16 cellular contexts compared by ENCODE assay signal in the genomic region with DNA sequence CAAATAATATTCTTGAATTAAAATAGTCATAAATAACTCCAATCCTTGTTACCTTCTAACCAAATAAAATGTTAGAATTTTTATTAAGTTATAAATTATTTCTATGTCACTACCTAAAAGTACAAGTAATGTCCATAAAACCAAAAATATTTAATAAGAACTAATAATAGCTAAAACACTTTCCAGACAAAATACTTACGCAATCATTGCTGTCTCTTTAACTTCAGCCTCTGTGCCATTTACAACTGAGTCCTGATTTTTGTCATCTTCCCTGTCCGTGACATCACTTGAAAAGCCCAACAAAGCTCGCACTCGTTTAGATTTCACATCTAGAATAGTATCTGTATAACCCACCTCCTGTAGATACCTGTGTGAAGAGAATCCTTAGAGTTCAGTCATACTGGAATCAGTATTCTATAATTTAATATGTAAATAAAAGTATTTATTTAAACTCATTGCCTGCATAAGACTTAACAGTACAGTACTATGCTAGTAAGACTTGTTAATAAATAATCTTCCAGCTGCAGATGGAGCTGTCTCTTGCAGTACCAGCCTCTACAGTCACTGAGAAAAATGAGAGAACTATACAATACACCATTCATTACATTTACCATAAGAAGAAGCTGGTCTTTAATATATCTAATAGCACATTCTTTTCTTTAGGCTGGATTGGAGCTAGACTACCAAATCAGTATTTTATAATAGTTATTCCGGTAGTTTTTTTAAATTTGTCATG.
DNase-seq lines count a peak whose midpoint lies in the region; ATAC-seq and TF ChIP-seq lines count a peak whose summit lies in the region.
"Had no signal": no experiment of that assay in that cellular context is flagged by ENCODE, and none has a peak within 500 bp of the region (broad histone marks: within the 10 kb centered on the region; RNA-seq: fewer than 3 reads in every experiment).

No MANE protein-coding gene starts in this region.

- no peaks in the 10 kb centered on the region for H3K27me3 ChIP-seq in endocrine pancreas (ENCODE audit: control insufficient read depth, insufficient read depth, low read length)
- H3K27me3 ChIP-seq in ascending aorta = no peaks in the 10 kb centered on the region
- H3K27me3 ChIP-seq: MG63 had no signal

- H3K4me1 ChIP-seq in endocrine pancreas (ENCODE audit: control insufficient read depth, insufficient read depth, low read length) (peaks cover 4% of the 10 kb centered on the region), ascending aorta (no peaks in the 10 kb centered on the region)

- peak overlapping the region; percentile 49 for H3K4me3 ChIP-seq in endocrine pancreas (ENCODE audit: control insufficient read depth, insufficient read depth, low read length)
- H3K4me3 ChIP-seq in ascending aorta = no peak overlapping the region
- H3K4me3 ChIP-seq: MG63, PC-9 had no signal

- H3K9me3 ChIP-seq in endocrine pancreas (ENCODE audit: control insufficient read depth, low read length) = no peaks in the 10 kb centered on the region
- H3K9me3 ChIP-seq in ascending aorta = no peaks in the 10 kb centered on the region
- H3K9me3 ChIP-seq: MG63 had no signal

- peak; percentile 70 for ATAC-seq in left ventricle myocardium superior
- no peak for ATAC-seq in Right ventricle myocardium inferior
- no peak for ATAC-seq in omental fat pad (ENCODE audit: low FRiP score)
- ATAC-seq in stimulated activated naive CD8-positive, alpha-beta T cell treated with anti-CD3 and anti-CD28 coated beads, Interleukin-15, amount 100 ng/mL, for 72 hours = no peak

- DNase-seq in left ventricle myocardium superior (no peak), Right ventricle myocardium inferior (ENCODE audit: missing footprints) (no peak), medulla oblongata (ENCODE audit: extremely low spot score) (peak; percentile 65), ascending aorta (ENCODE audit: low spot score in 2 of 2) (no peak), omental fat pad (ENCODE audit: low spot score) (no peak), mesenteric fat pad (ENCODE audit: low spot score) (no peak)
- no peak for DNase-seq in stimulated activated naive CD8-positive, alpha-beta T cell treated with anti-CD3 and anti-CD28 coated beads, Interleukin-15, amount 100 ng/mL, for 72 hours
- DNase-seq: AML-193; CD4-positive, alpha-beta T cell; MG63; NCI-H1092 treated with DMSO at 0.1 percent for 48 hours; NCI-H1694 treated with DMSO at 0.1 percent for 48 hours; NCI-H2171 treated with DMSO at 0.1 percent for 48 hours; NCI-H774; PC-9 had no signal

- H3K4me3 Mint-ChIP-seq in stimulated activated naive CD8-positive, alpha-beta T cell treated with anti-CD3 and anti-CD28 coated beads, Interleukin-15, amount 100 ng/mL, for 72 hours = no peak overlapping the region
- H3K4me3 Mint-ChIP-seq: CD4-positive, alpha-beta T cell had no signal

- H3K9ac ChIP-seq in endocrine pancreas (ENCODE audit: control insufficient read depth, insufficient read depth, low read length) = no peak overlapping the region

- no peak overlapping the region for H3K27ac Mint-ChIP-seq in stimulated activated naive CD8-positive, alpha-beta T cell treated with anti-CD3 and anti-CD28 coated beads, Interleukin-15, amount 100 ng/mL, for 72 hours
- H3K27ac Mint-ChIP-seq: CD4-positive, alpha-beta T cell had no signal

- H3K27ac ChIP-seq in ascending aorta = no peak overlapping the region
- H3K27ac ChIP-seq: PC-9 had no signal

- no peaks in the 10 kb centered on the region for H3K9me3 Mint-ChIP-seq in stimulated activated naive CD8-positive, alpha-beta T cell treated with anti-CD3 and anti-CD28 coated beads, Interleukin-15, amount 100 ng/mL, for 72 hours
- H3K9me3 Mint-ChIP-seq: CD4-positive, alpha-beta T cell had no signal

- intact Hi-C loops in left ventricle myocardium superior (cut with micrococcal nuclease) = no loop called here
- intact Hi-C loops in Right ventricle myocardium inferior (cut with DNase I) = no loop called here
- intact Hi-C loops in ascending aorta (cut with DNase I) = no loop called here

- no peaks in the 10 kb centered on the region for H3K27me3 Mint-ChIP-seq in stimulated activated naive CD8-positive, alpha-beta T cell treated with anti-CD3 and anti-CD28 coated beads, Interleukin-15, amount 100 ng/mL, for 72 hours
- H3K27me3 Mint-ChIP-seq: CD4-positive, alpha-beta T cell had no signal

- no peaks in the 10 kb centered on the region for H3K4me1 Mint-ChIP-seq in stimulated activated naive CD8-positive, alpha-beta T cell treated with anti-CD3 and anti-CD28 coated beads, Interleukin-15, amount 100 ng/mL, for 72 hours

- TF ChIP-seq CTCF in ascending aorta (IDR thresholded peaks at IDR 0.05) (no peak), omental fat pad (IDR thresholded peaks at IDR 0.05) (no peak)

- H3K36me3 ChIP-seq in endocrine pancreas (ENCODE audit: control insufficient read depth, insufficient read depth, low read length) = no peaks in the 10 kb centered on the region
- peaks cover 7 to 10% of the 10 kb centered on the region in 2 donors for H3K36me3 ChIP-seq in ascending aorta
- H3K36me3 ChIP-seq: MG63 had no signal
